In genomic region chr2:134275058-134275862, GRCh38 we compare ENCODE assay signal across 10 cellular contexts. TPM values are rescaled to one million over a fixed set of nuclear protein-coding genes. Genes with fewer than 3 reads are reported as not detected.
A peak's percentile ranks its signal among the peaks of the same experiment; 100 is the strongest.
DNase-seq lines count a peak whose midpoint lies in the region; ATAC-seq and TF ChIP-seq lines count a peak whose summit lies in the region.
"Had no signal": no experiment of that assay in that cellular context is flagged by ENCODE, and none has a peak within 500 bp of the region (broad histone marks: within the 10 kb centered on the region; RNA-seq: fewer than 3 reads in every experiment).

No MANE protein-coding gene starts in this region.

- peaks cover 16 to 48% (median 23%) of the 10 kb centered on the region in 3 donors for H3K36me3 Mint-ChIP-seq in CD8-positive, alpha-beta memory T cell

- peaks cover 46 to 86% (median 80%) of the 10 kb centered on the region in 3 donors for H3K4me1 Mint-ChIP-seq in CD8-positive, alpha-beta memory T cell

- 88 to 92% methylated on average over 7 of the region's 7 CpGs for WGBS in testis, 2 donors

- CTCF ChIA-PET in CD8-positive, alpha-beta memory T cell (lab: Charles Lee) = interaction anchor here (1.0 to 1.8 kb wide), 3 partner anchors 21 to 137 kb away, joined by 3 to 5 read pairs (median 3); partner anchors contain the start of gene MGAT5

- H3K9me3 Mint-ChIP-seq in CD8-positive, alpha-beta memory T cell = no peaks in the 10 kb centered on the region

- peak; percentile 67 for ATAC-seq in GM19328 (IDR thresholded peaks at IDR 0.05; ENCODE audit: unreplicated experiment)
- ATAC-seq in HG02885 (IDR thresholded peaks at IDR 0.05; ENCODE audit: poor library complexity, unreplicated experiment) = peak; percentile 83

- TF ChIP-seq POLR2A in NB4 (IDR thresholded peaks at IDR 0.05; ENCODE audit: extremely low read depth, insufficient read length) (no peak), testis (IDR thresholded peaks at IDR 0.05) (no peak)

- H3K27ac ChIP-seq in CD8-positive, alpha-beta memory T cell (ENCODE audit: low read depth, low read length) = no peak overlapping the region
- no peak overlapping the region for H3K27ac ChIP-seq in testis
- H3K27ac ChIP-seq: C4-2B had no signal

- H3K36me3 ChIP-seq in CD8-positive, alpha-beta memory T cell (ENCODE audit: insufficient read depth, low read length) = peaks cover 3% of the 10 kb centered on the region
- no peaks in the 10 kb centered on the region for H3K36me3 ChIP-seq in testis (ENCODE audit: low read depth, missing control alignments)
- H3K36me3 ChIP-seq: HAP-1 had no signal

- no peaks in the 10 kb centered on the region for H3K9me3 ChIP-seq in CD8-positive, alpha-beta memory T cell (ENCODE audit: low read length)
- no peaks in the 10 kb centered on the region for H3K9me3 ChIP-seq in testis
- H3K9me3 ChIP-seq: HAP-1 had no signal

- peak in 1 of 5 donors; percentile 12 for DNase-seq in CD8-positive, alpha-beta memory T cell
- peak; percentile 69 for DNase-seq in NB4 (ENCODE audit: low read depth)
- no peak for DNase-seq in central memory CD4-positive, alpha-beta T cell
- no peak for DNase-seq in SW 1271 (lab: John Stamatoyannopoulos, UW)
- DNase-seq in testis = no peak
- DNase-seq in SKM-1 (lab: John Stamatoyannopoulos, UW; ENCODE audit: unreplicated experiment) = no peak

- H3K27me3 Mint-ChIP-seq in CD8-positive, alpha-beta memory T cell = peaks cover 0 to 2% of the 10 kb centered on the region in 2 donors

- peak overlapping the region in 6 of 8 donors; percentile 17 to 63 (median 41) for H3K27ac Mint-ChIP-seq in CD8-positive, alpha-beta memory T cell

- peak overlapping the region in 6 of 7 donors; percentile 59 to 78 (median 62) for H3K4me3 Mint-ChIP-seq in CD8-positive, alpha-beta memory T cell

- intact Hi-C loops in testis (cut with DNase I; ENCODE audit: low total_unique reads) = no loop called here

- no peaks in the 10 kb centered on the region for H3K27me3 ChIP-seq in CD8-positive, alpha-beta memory T cell (ENCODE audit: insufficient read depth, low read length, poor library complexity, severe bottlenecking)
- no peaks in the 10 kb centered on the region for H3K27me3 ChIP-seq in testis

- POLR2A ChIA-PET in CD8-positive, alpha-beta memory T cell (lab: Charles Lee) = no interaction called here

- no peak for TF ChIP-seq CTCF in NB4 (IDR thresholded peaks at IDR 0.05; ENCODE audit: low read depth, low read length)
- no peak for TF ChIP-seq CTCF in testis (IDR thresholded peaks at IDR 0.05)

- H3K4me3 ChIP-seq in CD8-positive, alpha-beta memory T cell (ENCODE audit: low read length) = no peak overlapping the region
- H3K4me3 ChIP-seq in NB4 (ENCODE audit: low read depth, low read length) (no peak overlapping the region), testis (no peak overlapping the region)
- H3K4me3 ChIP-seq: HAP-1 had no signal

- peaks cover 9% of the 10 kb centered on the region for H3K4me1 ChIP-seq in CD8-positive, alpha-beta memory T cell (ENCODE audit: insufficient read depth, low read length)
- peaks cover 6% of the 10 kb centered on the region for H3K4me1 ChIP-seq in testis

RNA-seq across cellular contexts. Expression of gene MGAT5, which starts 21.4 kb away (rescaled TPM):
- total RNA-seq in CD8-positive, alpha-beta memory T cell = 10 to 100 TPM; 40.9 to 42.4 TPM
- polyA plus RNA-seq in CD8-positive, alpha-beta memory T cell = 6.4 TPM
- total RNA-seq in testis = 10 to 100 TPM; 64.5 to 73.8 TPM
- polyA plus RNA-seq in testis (ENCODE audit: insufficient read depth, low read depth, low replicate concordance) = 31.6 TPM
